In the genomic region with DNA sequence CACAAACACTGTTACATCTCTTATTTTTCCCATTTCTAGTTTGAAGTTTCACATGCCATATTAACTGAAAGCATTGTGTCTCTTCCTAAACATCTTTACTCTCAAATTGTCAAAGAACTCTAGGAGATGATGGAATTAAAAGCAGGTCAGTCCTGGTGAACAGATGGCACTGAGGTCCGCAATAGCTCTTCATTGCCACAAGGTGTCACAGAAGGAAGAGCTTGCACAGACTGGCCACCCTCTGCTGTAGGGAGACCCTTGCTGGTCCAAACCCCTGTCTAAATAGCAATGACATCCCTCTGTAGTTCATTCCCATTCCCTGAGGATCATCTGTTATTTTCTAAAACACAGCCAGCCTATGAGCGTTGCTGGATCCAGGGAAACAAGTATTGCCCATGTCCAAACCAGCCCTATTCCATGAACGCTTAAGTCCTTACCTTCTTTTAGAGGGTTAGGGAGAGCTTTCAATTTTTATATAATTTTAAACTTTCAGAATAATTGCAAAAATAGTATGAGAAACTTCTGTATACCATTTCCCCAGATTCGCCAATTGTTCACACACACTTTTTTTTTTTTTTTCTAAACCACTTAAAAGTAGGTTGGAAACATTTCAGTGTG, we compare ENCODE assay signal across 8 cellular contexts. TPM values are rescaled to one million over a fixed set of nuclear protein-coding genes. Genes with fewer than 3 reads are reported as not detected.
DNase-seq lines count a peak whose midpoint lies in the region; ATAC-seq and TF ChIP-seq lines count a peak whose summit lies in the region.

No MANE protein-coding gene starts in this region.

- no peaks in the 10 kb centered on the region for H4K20me1 ChIP-seq in SU-DHL-6 (ENCODE audit: low read depth, low read length)

- no peak for TF ChIP-seq EP300 in esophagus muscularis mucosa (IDR thresholded peaks at IDR 0.05)

- TF ChIP-seq CTCF in SU-DHL-6 (IDR thresholded peaks at IDR 0.05; ENCODE audit: insufficient read depth, low read length, poor library complexity, severe bottlenecking) (peak; percentile 37), esophagus muscularis mucosa (IDR thresholded peaks at IDR 0.05) (peak in 1 of 3 experiments; percentile 41)

- H3K9me3 ChIP-seq in SU-DHL-6 (ENCODE audit: insufficient read depth, low read length) (no peaks in the 10 kb centered on the region), esophagus muscularis mucosa (no peaks in the 10 kb centered on the region)

- H3F3A ChIP-seq in SU-DHL-6 (ENCODE audit: insufficient read depth): no peaks in the 10 kb centered on the region

- H3K27ac ChIP-seq in SU-DHL-6 (ENCODE audit: low read depth, low read length) (no peak overlapping the region), esophagus muscularis mucosa (replicated peaks in 1 of 4) (no peak overlapping the region)

- H3K4me3 ChIP-seq in SU-DHL-6 (ENCODE audit: insufficient read depth, low read length, poor library complexity, severe bottlenecking) (no peak overlapping the region), esophagus muscularis mucosa (no peak overlapping the region)

- 88% methylated on average over 4 of the region's 4 CpGs for WGBS in esophagus muscularis mucosa

- H3K4me2 ChIP-seq in SU-DHL-6 (ENCODE audit: low read depth, low read length, poor library complexity, severe bottlenecking): no peak overlapping the region

- H3K9me2 ChIP-seq in SU-DHL-6 (replicated peaks; ENCODE audit: insufficient read depth, low read length): no peaks in the 10 kb centered on the region

- no peaks in the 10 kb centered on the region for H3K79me2 ChIP-seq in SU-DHL-6 (ENCODE audit: insufficient read depth, low read length)

- no peaks in the 10 kb centered on the region for H3K36me3 ChIP-seq in SU-DHL-6 (ENCODE audit: low read length)
- H3K36me3 ChIP-seq in esophagus muscularis mucosa: no peaks in the 10 kb centered on the region

- peak; percentile 77 for ATAC-seq in GM21423 (IDR thresholded peaks at IDR 0.05; ENCODE audit: unreplicated experiment)

- H2AFZ ChIP-seq in SU-DHL-6 (ENCODE audit: low read depth, low read length, severe bottlenecking): no peak overlapping the region

- H3K27me3 ChIP-seq in SU-DHL-6 (ENCODE audit: low read length): no peaks in the 10 kb centered on the region
- H3K27me3 ChIP-seq in esophagus muscularis mucosa: no peaks in the 10 kb centered on the region

- no peak overlapping the region for H3K9ac ChIP-seq in SU-DHL-6 (ENCODE audit: low read length)

- intact Hi-C loops in esophagus muscularis mucosa (cut with DNase I): no loop called here

- TF ChIP-seq POLR2A in esophagus muscularis mucosa (IDR thresholded peaks at IDR 0.05; ENCODE audit: low read depth): no peak

- DNase-seq in NCI-H526 (lab: John Stamatoyannopoulos, UW) (peak; percentile 11 to 50), NCI-H526 treated with DMSO at 0.1 percent for 48 hours (lab: John Stamatoyannopoulos, UW) (no peak), HT1080 (ENCODE audit: low read depth) (peak; percentile 8), iPS DF 19.7 (ENCODE audit: low read depth, low spot score) (peak; percentile 56), esophagus muscularis mucosa (ENCODE audit: extremely low spot score) (no peak)
- DNase-seq in activated CD4-positive, CD25-positive, alpha-beta regulatory T cell (lab: John Stamatoyannopoulos, UW): no peak

- no peaks in the 10 kb centered on the region for H3K4me1 ChIP-seq in esophagus muscularis mucosa

RNA-seq across cellular contexts. Expression of gene HDAC2, which starts 10.1 kb away (rescaled TPM):
- 78.9 and 121 TPM in 2 replicates for total RNA-seq in HT1080 (2014; rRNA removed; shearing (Covaris generic))
- 190 and 231 TPM in 2 replicates for polyA plus RNA-seq in HT1080 (2015; cell fraction: cytosol; rRNA removed)
- 274 and 326 TPM in 2 replicates for polyA plus RNA-seq in HT1080 (2015; cell fraction: nucleus; rRNA removed)
- total RNA-seq in esophagus muscularis mucosa: 10 to 100 TPM; 39.5 to 52.0 (median 42.6) TPM

Comparison
In these comparisons a context has a peak if more than half of its experiments do, and no peak if none do; other contexts are left out.
1. DNase-seq: peak in NCI-H526 (2 of 2), HT1080 (single experiment) and iPS DF 19.7 (single experiment); none in NCI-H526 treated with DMSO at 0.1 percent for 48 hours (single experiment), activated CD4-positive, CD25-positive, alpha-beta regulatory T cell (0 of 4) and esophagus muscularis mucosa (single experiment).